Comparison of ENCODE assay signal across 6 cellular contexts in genomic region chr4:177187371-177187770, GRCh38.
"Had no signal": no experiment of that assay in that cellular context is flagged by ENCODE, and none has a peak within 500 bp of the region (broad histone marks: within the 10 kb centered on the region; RNA-seq: fewer than 3 reads in every experiment).

No MANE protein-coding gene starts in this region.

- H2AFZ ChIP-seq: GM23338 had no signal

- DNase-seq: H9, HCEC 1CT, KBM-7 had no signal

- ATAC-seq: GM23338 had no signal

- H3K27me3 Mint-ChIP-seq: IgD-negative memory B cell had no signal

- H3K4me3 ChIP-seq: GM23338 had no signal

- H3K27ac ChIP-seq: KMS-11 had no signal

- H3K27ac Mint-ChIP-seq: GM23338, H9, IgD-negative memory B cell had no signal

- H3K4me3 Mint-ChIP-seq: GM23338, H9, IgD-negative memory B cell had no signal

- H3K9me3 Mint-ChIP-seq: IgD-negative memory B cell had no signal

- H3K9ac ChIP-seq: KMS-11 had no signal

- H3K4me2 ChIP-seq: GM23338, KMS-11 had no signal
